In the genomic region with DNA sequence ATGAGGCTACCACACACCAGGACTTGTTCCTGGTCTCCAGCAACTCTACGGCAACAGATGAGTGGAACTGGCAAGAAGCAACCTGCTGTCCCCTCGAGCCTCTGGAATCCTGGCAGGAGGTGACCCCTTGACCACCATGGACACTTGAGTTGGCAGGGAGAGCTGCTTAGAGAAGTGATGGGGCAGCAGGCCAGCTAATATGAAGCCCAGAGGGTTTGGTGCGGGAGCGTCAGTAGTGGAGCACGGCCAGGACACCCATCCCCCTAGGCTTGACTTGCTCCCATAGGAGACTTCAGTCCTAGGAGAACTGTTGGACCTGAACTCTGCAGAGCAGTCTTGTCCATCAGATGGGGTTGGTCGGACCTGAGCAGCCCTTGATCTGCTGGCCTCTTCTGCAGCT, we compare ENCODE assay signal across 21 cellular contexts.
"Had no signal": no experiment of that assay in that cellular context is flagged by ENCODE, and none has a peak within 500 bp of the region (broad histone marks: within the 10 kb centered on the region; RNA-seq: fewer than 3 reads in every experiment).

No MANE protein-coding gene starts in this region.

- H3K27ac ChIP-seq: coronary artery, gastrocnemius medialis, ovary, sigmoid colon, thoracic aorta, transverse colon, vagina had no signal

- ATAC-seq: effector memory CD8-positive, alpha-beta T cell; gastrocnemius medialis; left lobe of liver; natural killer cell; stimulated activated memory B cell treated with anti-CD40 and anti-IgM and Interleukin-4, amounts not matched to agents 10 μg/mL and 1 μg/mL and 100 μg/mL, for 72 hours; stimulated activated naive CD8-positive, alpha-beta T cell treated with anti-CD3 and anti-CD28 coated beads, Interleukin-15, Interleukin-2, amounts not matched to agents 100 U/mL and 50 U/mL, for 24 hours had no signal

- H3K4me3 ChIP-seq: coronary artery, gastrocnemius medialis, lung, ovary, sigmoid colon, thoracic aorta, transverse colon, vagina had no signal

- DNase-seq: dermis blood vessel endothelial cell; effector memory CD8-positive, alpha-beta T cell; gastrocnemius medialis; head of caudate nucleus; natural killer cell; nucleus accumbens; ovary; stimulated activated CD4-positive, alpha-beta T cell treated with anti-CD3 and anti-CD28 coated beads, Interleukin-4, amount 100 ng/mL, for 4 hours; stimulated activated naive CD8-positive, alpha-beta T cell treated with anti-CD3 and anti-CD28 coated beads, Interleukin-15, Interleukin-2, amounts not matched to agents 100 U/mL and 50 U/mL, for 24 hours; substantia nigra; transverse colon had no signal

- FAIRE-seq: endometrium, keratinocyte had no signal

- H3K4me1 ChIP-seq: gastrocnemius medialis, sigmoid colon, vagina had no signal

- H3K9me3 ChIP-seq: gastrocnemius medialis, ovary, sigmoid colon, thoracic aorta, transverse colon, vagina had no signal

- H3K27ac Mint-ChIP-seq: effector memory CD8-positive, alpha-beta T cell; memory B cell; natural killer cell; stimulated activated memory B cell treated with anti-CD40 and anti-IgM and Interleukin-4, amounts not matched to agents 10 μg/mL and 1 μg/mL and 100 μg/mL, for 72 hours had no signal

- H3K27me3 ChIP-seq: gastrocnemius medialis, ovary, sigmoid colon, transverse colon, vagina had no signal

- H3K4me3 Mint-ChIP-seq: effector memory CD8-positive, alpha-beta T cell; memory B cell; natural killer cell; stimulated activated memory B cell treated with anti-CD40 and anti-IgM and Interleukin-4, amounts not matched to agents 10 μg/mL and 1 μg/mL and 100 μg/mL, for 72 hours had no signal

- H3K36me3 ChIP-seq: gastrocnemius medialis, ovary, sigmoid colon, thoracic aorta, transverse colon, vagina had no signal

- H3K4me1 Mint-ChIP-seq: memory B cell; natural killer cell; stimulated activated memory B cell treated with anti-CD40 and anti-IgM and Interleukin-4, amounts not matched to agents 10 μg/mL and 1 μg/mL and 100 μg/mL, for 72 hours had no signal

- H3K36me3 Mint-ChIP-seq: natural killer cell; stimulated activated memory B cell treated with anti-CD40 and anti-IgM and Interleukin-4, amounts not matched to agents 10 μg/mL and 1 μg/mL and 100 μg/mL, for 72 hours had no signal
